Comparison of ENCODE assay signal across 14 cellular contexts in the genomic region with DNA sequence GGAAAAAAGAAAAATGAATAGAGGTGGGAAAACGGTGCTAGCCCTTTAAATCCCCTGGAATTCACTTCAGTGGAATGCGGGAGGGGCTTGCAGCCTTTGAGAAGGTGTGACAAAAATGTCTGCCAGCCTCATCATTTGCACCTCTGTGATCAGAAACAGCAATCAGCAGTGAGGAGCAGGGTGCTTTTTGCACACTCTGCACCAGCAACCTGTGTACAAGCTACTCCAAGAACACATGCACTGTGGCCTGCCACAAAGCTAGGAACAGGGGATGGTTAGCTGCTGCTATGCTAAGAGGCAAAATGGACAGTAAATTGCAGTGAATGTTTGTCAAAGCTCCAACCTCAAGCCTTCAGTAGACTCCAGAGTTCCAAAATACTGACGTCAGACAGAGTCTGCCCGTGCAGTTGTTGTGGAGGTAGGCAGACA. TPM values are rescaled to one million over a fixed set of nuclear protein-coding genes. Genes with fewer than 3 reads are reported as not detected.
DNase-seq lines count a peak whose midpoint lies in the region; ATAC-seq and TF ChIP-seq lines count a peak whose summit lies in the region.
"Had no signal": no experiment of that assay in that cellular context is flagged by ENCODE, and none has a peak within 500 bp of the region (broad histone marks: within the 10 kb centered on the region; RNA-seq: fewer than 3 reads in every experiment).

No MANE protein-coding gene starts in this region.

- 23% methylated on average over 4 of the region's 4 CpGs for WGBS in hepatocyte (ENCODE audit: low lambda C conversion rate, missing lambda C conversion rate)

- no peak overlapping the region for H2AFZ ChIP-seq in hepatocyte

- peaks cover 67% of the 10 kb centered on the region for H3K36me3 Mint-ChIP-seq in nephron progenitor cell (ENCODE audit: low read depth)

- H3K9me3 Mint-ChIP-seq in nephron progenitor cell = no peaks in the 10 kb centered on the region

- no peaks in the 10 kb centered on the region for H3K36me3 ChIP-seq in hepatocyte (replicated peaks; ENCODE audit: insufficient read depth, low read depth)
- H3K36me3 ChIP-seq: brain microvascular endothelial cell, tibial artery had no signal

- no peaks in the 10 kb centered on the region for H3K79me2 ChIP-seq in hepatocyte

- H3K4me2 ChIP-seq in hepatocyte = peak overlapping the region; percentile 52

- no peaks in the 10 kb centered on the region for H4K20me1 ChIP-seq in hepatocyte (ENCODE audit: insufficient read depth, poor library complexity, severe bottlenecking)

- H3K9me2 ChIP-seq in hepatocyte (replicated peaks; ENCODE audit: insufficient read depth) = no peaks in the 10 kb centered on the region

- no peak overlapping the region for H3K4me3 Mint-ChIP-seq in nephron progenitor cell

- H3K27me3 ChIP-seq in hepatocyte = no peaks in the 10 kb centered on the region
- H3K27me3 ChIP-seq: brain microvascular endothelial cell, tibial artery had no signal

- DNase-seq in GM04503 (ENCODE audit: low read depth) = peak; percentile 11
- peak; percentile 71 for DNase-seq in astrocyte of the hippocampus (ENCODE audit: low read depth, low spot score)
- peak; percentile 23 for DNase-seq in hepatocyte (ENCODE audit: low spot score)
- DNase-seq in nephron progenitor cell = no peak
- no peak for DNase-seq in GM20000 (ENCODE audit: low spot score)
- DNase-seq in pons (ENCODE audit: low spot score) = no peak
- DNase-seq in HUDEP-2 (lab: John Stamatoyannopoulos, UW; ENCODE audit: unreplicated experiment in 76 of 76) = no peak
- DNase-seq: brain microvascular endothelial cell, NCI-H1092, NCI-H345, tibial artery had no signal

- peaks cover 12% of the 10 kb centered on the region for H3K4me1 Mint-ChIP-seq in nephron progenitor cell

- H3K27ac ChIP-seq in hepatocyte = peak overlapping the region; percentile 81
- H3K27ac ChIP-seq: brain microvascular endothelial cell, tibial artery had no signal

- TF ChIP-seq CTCF in hepatocyte (IDR thresholded peaks at IDR 0.05; ENCODE audit: poor library complexity) = no peak
- no peak for TF ChIP-seq CTCF in nephron progenitor cell (IDR thresholded peaks at IDR 0.05)
- TF ChIP-seq CTCF in GM20000 (IDR thresholded peaks at IDR 0.05; ENCODE audit: extremely low read depth, missing control alignments) = no peak

- no peak for ATAC-seq in HG03139 (IDR thresholded peaks at IDR 0.05; ENCODE audit: unreplicated experiment)
- ATAC-seq: SK-N-SH treated with all-trans-retinoic acid at 6 μM for 48 hours had no signal

- H3K4me1 ChIP-seq in hepatocyte (ENCODE audit: insufficient read depth) = no peaks in the 10 kb centered on the region
- H3K4me1 ChIP-seq: tibial artery had no signal

- no peaks in the 10 kb centered on the region for H3K9me3 ChIP-seq in hepatocyte (ENCODE audit: low read depth)
- H3K9me3 ChIP-seq: tibial artery had no signal

- H3K4me3 ChIP-seq in hepatocyte = no peak overlapping the region
- H3K4me3 ChIP-seq: lung, tibial artery had no signal

- no peaks in the 10 kb centered on the region for H3K27me3 Mint-ChIP-seq in nephron progenitor cell (ENCODE audit: low read depth, poor library complexity)

- H3K27ac Mint-ChIP-seq in nephron progenitor cell = peak overlapping the region; percentile 87

RNA-seq across cellular contexts. Expression of a gene that starts 29.7 kb away (rescaled TPM):
- total RNA-seq in hepatocyte = 4.9 and 6.5 TPM in 2 replicates
- 3.5 and 7.6 TPM in 2 replicates for polyA plus RNA-seq in hepatocyte

RNA-seq across cellular contexts. Expression of a gene that starts 46.5 kb away (rescaled TPM):
- 63.0 and 69.5 TPM in 2 replicates for total RNA-seq in hepatocyte
- polyA plus RNA-seq in hepatocyte = 150 and 187 TPM in 2 replicates

Comparison
In these comparisons a context has a peak if more than half of its experiments do, and no peak if none do; other contexts are left out.
1. DNase-seq: peak in GM04503 (single experiment), astrocyte of the hippocampus (single experiment) and hepatocyte (single experiment); none in nephron progenitor cell (single experiment), GM20000 (single experiment), pons (single experiment) and HUDEP-2 (0 of 76).